Comparison of ENCODE assay signal across 8 cellular contexts in genomic region chr1:160030657-160031367, GRCh38. TPM values are rescaled to one million over a fixed set of nuclear protein-coding genes. Genes with fewer than 3 reads are reported as not detected.
DNase-seq lines count a peak whose midpoint lies in the region; ATAC-seq, FAIRE-seq and TF ChIP-seq lines count a peak whose summit lies in the region.

No MANE protein-coding gene starts in this region.

- no peak for TF ChIP-seq POLR2A in GM12891 (IDR thresholded peaks at IDR 0.05; ENCODE audit: low read depth, low read length)

- peak overlapping the region in 17 of 21 experiments; percentile 26 to 84 (median 76) for H3K27ac ChIP-seq in skin epidermis

- FAIRE-seq in GM12891 (lab: Jason Lieb, UNC), result no peak

- DNase-seq in A172 (ENCODE audit: low spot score) (peak; percentile 27), GM12891 (ENCODE audit: insufficient read length, low spot score) (no peak), HPDE6-E6E7 (ENCODE audit: extremely low spot score) (peak; percentile 23), D341Med (ENCODE audit: low spot score) (no peak)
- DNase-seq in activated naive CD8-positive, alpha-beta T cell treated with anti-CD3 and anti-CD28 coated beads for 36 hours, result no peak

- no peak for ATAC-seq in HG03442 (IDR thresholded peaks at IDR 0.05; ENCODE audit: unreplicated experiment)

- peaks cover 7% of the 10 kb centered on the region for H3K36me3 Mint-ChIP-seq in activated naive CD8-positive, alpha-beta T cell treated with anti-CD3 and anti-CD28 coated beads for 36 hours

- peak overlapping the region; percentile 96 for H3K4me3 Mint-ChIP-seq in activated naive CD8-positive, alpha-beta T cell treated with anti-CD3 and anti-CD28 coated beads for 36 hours

- no peaks in the 10 kb centered on the region for H3K9me3 Mint-ChIP-seq in activated naive CD8-positive, alpha-beta T cell treated with anti-CD3 and anti-CD28 coated beads for 36 hours

- H3K27ac Mint-ChIP-seq in activated naive CD8-positive, alpha-beta T cell treated with anti-CD3 and anti-CD28 coated beads for 36 hours, result peak overlapping the region; percentile 89

- peak overlapping the region; percentile 82 for H3K4me3 ChIP-seq in iPS-11a (ENCODE audit: low read depth, low read length)
- H3K4me3 ChIP-seq in skin epidermis, result peak overlapping the region; percentile 72 to 93 (median 83)

- no peaks in the 10 kb centered on the region for H3K27me3 Mint-ChIP-seq in activated naive CD8-positive, alpha-beta T cell treated with anti-CD3 and anti-CD28 coated beads for 36 hours

- H3K4me1 Mint-ChIP-seq in activated naive CD8-positive, alpha-beta T cell treated with anti-CD3 and anti-CD28 coated beads for 36 hours, result peaks cover 25% of the 10 kb centered on the region

TF ChIP-seq in GM12891, 5 proteins besides CTCF, POLR2A, EP300 and RAD21:
- TF ChIP-seq TAF1 (IDR thresholded peaks at IDR 0.05; ENCODE audit: low read depth, low read length) (0 out of 2 replicates have a peak, but pooled peaks have one; percentile 16), POU2F2 (IDR thresholded peaks at IDR 0.05; ENCODE audit: low read depth, low read length) (no peak), SPI1 (IDR thresholded peaks at IDR 0.05; ENCODE audit: low read depth, low read length) (no peak), PAX5 (IDR thresholded peaks at IDR 0.05; ENCODE audit: insufficient read depth, low read length, severe bottlenecking) (no peak)
TF ChIP-seq in GM12891: peak in this region for 1.

RNA-seq across cellular contexts. Expression of gene PIGM, which starts 1.0 kb away (rescaled TPM):
- total RNA-seq in A172 (2014; rRNA removed; shearing (Covaris generic)), result 11.4 and 12.8 TPM in 2 replicates
- 1.4 TPM for polyA plus RNA-seq in GM12891 (2012; ENCODE audit: low read depth, missing spikeins)
- 1 to 10 TPM; 4.7 TPM for total RNA-seq in activated naive CD8-positive, alpha-beta T cell treated with anti-CD3 and anti-CD28 coated beads for 36 hours

RNA-seq across cellular contexts. Expression of gene KCNJ10, which starts 39.1 kb away (rescaled TPM):
- not detected in 2 replicates for total RNA-seq in A172 (2014; rRNA removed; shearing (Covaris generic))
- polyA plus RNA-seq in GM12891 (2012; ENCODE audit: low read depth, missing spikeins), result 0.05 TPM
- total RNA-seq in activated naive CD8-positive, alpha-beta T cell treated with anti-CD3 and anti-CD28 coated beads for 36 hours, result not detected

RNA-seq across cellular contexts. Expression of gene KCNJ9, which starts 50.5 kb away (rescaled TPM):
- total RNA-seq in A172 (2014; rRNA removed; shearing (Covaris generic)), result not detected in 2 replicates
- 0.04 TPM for polyA plus RNA-seq in GM12891 (2012; ENCODE audit: low read depth, missing spikeins)
- total RNA-seq in activated naive CD8-positive, alpha-beta T cell treated with anti-CD3 and anti-CD28 coated beads for 36 hours, result under 1 TPM in 1 of 2 experiments, not detected in 1; 0.04 TPM

Comparison
In these comparisons a context has a peak if more than half of its experiments do, and no peak if none do; other contexts are left out.
1. DNase-seq: peak in A172 (single experiment) and HPDE6-E6E7 (single experiment); none in GM12891 (single experiment), activated naive CD8-positive, alpha-beta T cell treated with anti-CD3 and anti-CD28 coated beads for 36 hours (single experiment) and D341Med (single experiment).